ENCODE assay signal across 18 cellular contexts in genomic region chr6:15620616-15621015, GRCh38. TPM values are rescaled to one million over a fixed set of nuclear protein-coding genes. Genes with fewer than 3 reads are reported as not detected.
A peak's percentile ranks its signal among the peaks of the same experiment; 100 is the strongest.
DNase-seq lines count a peak whose midpoint lies in the region; ATAC-seq and TF ChIP-seq lines count a peak whose summit lies in the region.
"Had no signal": no experiment of that assay in that cellular context is flagged by ENCODE, and none has a peak within 500 bp of the region (broad histone marks: within the 10 kb centered on the region; RNA-seq: fewer than 3 reads in every experiment).

No MANE protein-coding gene starts in this region.

- H3K27me3 ChIP-seq in endocrine pancreas (ENCODE audit: control insufficient read depth, insufficient read depth, low read length): no peaks in the 10 kb centered on the region
- H3K27me3 ChIP-seq in right lobe of liver: no peaks in the 10 kb centered on the region
- no peaks in the 10 kb centered on the region for H3K27me3 ChIP-seq in esophagus muscularis mucosa
- H3K27me3 ChIP-seq: body of pancreas, colonic mucosa, thyroid gland had no signal

- peaks cover 47% of the 10 kb centered on the region for H3K4me1 ChIP-seq in endocrine pancreas (ENCODE audit: control insufficient read depth, insufficient read depth, low read length)
- H3K4me1 ChIP-seq in right lobe of liver: no peaks in the 10 kb centered on the region
- H3K4me1 ChIP-seq in esophagus muscularis mucosa: peaks cover 31 to 37% (median 34%) of the 10 kb centered on the region in 4 donors
- H3K4me1 ChIP-seq: colonic mucosa had no signal

- H3K9ac ChIP-seq in endocrine pancreas (ENCODE audit: control insufficient read depth, insufficient read depth, low read length): no peak overlapping the region
- H3K9ac ChIP-seq: parathyroid adenoma had no signal

- DNase-seq in D341Med (ENCODE audit: low spot score): peak; percentile 64
- DNase-seq in NB4 (ENCODE audit: low read depth): peak; percentile 24
- peak; percentile 73 for DNase-seq in NCI-H510A treated with DMSO at 0.1 percent for 48 hours (lab: John Stamatoyannopoulos, UW)
- DNase-seq in hepatic stellate cell (ENCODE audit: low spot score): no peak
- DNase-seq in right lobe of liver: no peak
- DNase-seq in esophagus muscularis mucosa (ENCODE audit: extremely low spot score): no peak
- DNase-seq: activated CD4-positive, alpha-beta T cell treated with anti-CD3 and anti-CD28 coated beads, Interleukin-2, amount 10 ng/mL, durations not matched to agents 7 days and 5 days; body of pancreas; CD4-positive, CD25-positive, alpha-beta regulatory T cell; colonic mucosa; natural killer cell; NK-92 treated with Interleukin-12 subunit alpha and Interleukin-12 subunit beta, amount 100 ng/mL, for 24 hours; stimulated activated CD4-positive, alpha-beta T cell treated with anti-CD3 and anti-CD28 coated beads, Interleukin-1b, Interleukin-23, amount 100 ng/mL, for 48 hours; stimulated activated naive CD4-positive, alpha-beta T cell; thyroid gland had no signal

- H3K27ac ChIP-seq in right lobe of liver (no peak overlapping the region), esophagus muscularis mucosa (replicated peaks in 1 of 4) (peak overlapping the region in 1 of 4 donors; percentile 69)
- H3K27ac ChIP-seq: colonic mucosa, parathyroid adenoma had no signal

- no peaks in the 10 kb centered on the region for H3K36me3 ChIP-seq in endocrine pancreas (ENCODE audit: control insufficient read depth, insufficient read depth, low read length)
- no peaks in the 10 kb centered on the region for H3K36me3 ChIP-seq in right lobe of liver
- H3K36me3 ChIP-seq in esophagus muscularis mucosa: peaks cover 0 to 5% (median 0%) of the 10 kb centered on the region in 4 donors
- H3K36me3 ChIP-seq: colonic mucosa, thyroid gland had no signal

- TF ChIP-seq POLR2A in NB4 (IDR thresholded peaks at IDR 0.05; ENCODE audit: extremely low read depth, insufficient read length): no peak
- no peak for TF ChIP-seq POLR2A in right lobe of liver (IDR thresholded peaks at IDR 0.05)
- no peak for TF ChIP-seq POLR2A in esophagus muscularis mucosa (IDR thresholded peaks at IDR 0.05; ENCODE audit: low read depth)

- ATAC-seq in right lobe of liver (no peak), GM21381 (IDR thresholded peaks at IDR 0.05; ENCODE audit: unreplicated experiment) (no peak)
- ATAC-seq: natural killer cell had no signal

- H3K9me3 ChIP-seq in endocrine pancreas (ENCODE audit: control insufficient read depth, low read length) (no peaks in the 10 kb centered on the region), right lobe of liver (no peaks in the 10 kb centered on the region), esophagus muscularis mucosa (no peaks in the 10 kb centered on the region)
- H3K9me3 ChIP-seq: body of pancreas, colonic mucosa, thyroid gland had no signal

- TF ChIP-seq CTCF in NB4 (IDR thresholded peaks at IDR 0.05; ENCODE audit: low read depth, low read length) (no peak), right lobe of liver (IDR thresholded peaks at IDR 0.05) (no peak), esophagus muscularis mucosa (IDR thresholded peaks at IDR 0.05) (no peak)

- intact Hi-C loops in right lobe of liver (cut with DNase I): no loop called here
- intact Hi-C loops in esophagus muscularis mucosa (cut with DNase I): loop anchor here (5.0 to 10.0 kb wide), 3 partner anchors 128 to 1486 kb away; no protein-coding TSS in a partner anchor

- 86% methylated on average over 4 of the region's 4 CpGs for WGBS in right lobe of liver (ENCODE audit: insufficient coverage, low coverage, low lambda C conversion rate, missing lambda C conversion rate)
- WGBS in esophagus muscularis mucosa: 81% methylated on average over 4 of the region's 4 CpGs

- no peak for TF ChIP-seq EP300 in esophagus muscularis mucosa (IDR thresholded peaks at IDR 0.05)

- H3K4me3 ChIP-seq in NB4 (ENCODE audit: low read depth, low read length): no peak overlapping the region
- H3K4me3 ChIP-seq in endocrine pancreas (ENCODE audit: control insufficient read depth, insufficient read depth, low read length): peak overlapping the region; percentile 70
- H3K4me3 ChIP-seq in right lobe of liver: no peak overlapping the region
- H3K4me3 ChIP-seq in esophagus muscularis mucosa: no peak overlapping the region
- H3K4me3 ChIP-seq: body of pancreas, colonic mucosa, thyroid gland had no signal

RNA-seq across cellular contexts. Expression of gene DTNBP1, which starts 42.2 kb away (rescaled TPM):
- total RNA-seq in right lobe of liver (1 to 10 TPM; 3.4 to 8.6 (median 5.7) TPM), esophagus muscularis mucosa (10 to 100 TPM; 18.3 to 26.8 (median 25.4) TPM)

Comparison
In these comparisons a context has a peak if more than half of its experiments do, and no peak if none do; other contexts are left out.
1. DNase-seq: peak in D341Med (single experiment), NB4 (single experiment) and NCI-H510A treated with DMSO at 0.1 percent for 48 hours (single experiment); none in hepatic stellate cell (single experiment), right lobe of liver (0 of 3) and esophagus muscularis mucosa (single experiment).